Comparison of ENCODE assay signal across 8 cellular contexts in genomic region chr9:35882265-35882848, GRCh38. TPM values are rescaled to one million over a fixed set of nuclear protein-coding genes. Genes with fewer than 3 reads are reported as not detected.
DNase-seq lines count a peak whose midpoint lies in the region; ATAC-seq and TF ChIP-seq lines count a peak whose summit lies in the region.

No MANE protein-coding gene starts in this region.

- DNase-seq in GM13976 (ENCODE audit: low spot score) (peak; percentile 76), NCI-H2107 (lab: John Stamatoyannopoulos, UW) (peak; percentile 59), UCSD-AML1 (lab: John Stamatoyannopoulos, UW; ENCODE audit: unreplicated experiment) (peak; percentile 60), MCF 10A (ENCODE audit: unreplicated experiment) (peak; percentile 80), immature natural killer cell (peak; percentile 67 to 73 (median 68))
- peak; percentile 55 to 78 (median 75) for DNase-seq in stimulated activated CD4-positive, alpha-beta T cell treated with anti-CD3 and anti-CD28 coated beads, Interleukin-12 subunit alpha, Interleukin-12 subunit beta, amount 100 ng/mL, for 48 hours (ENCODE audit: low read depth in 2 of 3, low spot score in 1 of 3)

- ATAC-seq in HG03442 (IDR thresholded peaks at IDR 0.05; ENCODE audit: unreplicated experiment): no peak
- no peak for ATAC-seq in GM19023 (IDR thresholded peaks at IDR 0.05; ENCODE audit: unreplicated experiment)

- H3K27ac Mint-ChIP-seq in MCF 10A (ENCODE audit: low read depth, unreplicated experiment): no peak overlapping the region
- no peak overlapping the region for H3K27ac Mint-ChIP-seq in immature natural killer cell

- in situ Hi-C loops in GM13976 (cut with MboI; ENCODE audit: low sequenced_read_pairs, unreplicated experiment): loop anchor here (10.0 kb wide), 1 partner anchor 58 kb away; the partner anchor contains the start of genes FAM221B and TMEM8B

- POLR2A ChIA-PET in MCF 10A (lab: Yijun Ruan, JAX): interaction anchor here (0.7 to 1.4 kb wide), 10 partner anchors 23 to 186 kb away, joined by 3 to 7 read pairs (median 5); partner anchors contain the start of genes FAM221B, GBA2, HINT2 and HRCT1

- H3K9me3 Mint-ChIP-seq in MCF 10A (ENCODE audit: unreplicated experiment): peaks cover 3% of the 10 kb centered on the region
- H3K9me3 Mint-ChIP-seq in immature natural killer cell: peaks cover 0 to 6% (median 5%) of the 10 kb centered on the region in 6 donors

- CTCF ChIA-PET in MCF 10A (lab: Yijun Ruan, JAX): interaction anchor here (0.5 to 1.7 kb wide), 49 partner anchors 8 to 1406 kb away, joined by 3 to 63 read pairs (median 4); partner anchors contain the start of genes HINT2 and NPR2

- H3K36me3 Mint-ChIP-seq in MCF 10A (ENCODE audit: insufficient read depth, unreplicated experiment) (no peaks in the 10 kb centered on the region), immature natural killer cell (peaks cover 0 to 4% (median 0%) of the 10 kb centered on the region in 3 donors)

- peak; percentile 89 for TF ChIP-seq CTCF in GM13976 (IDR thresholded peaks at IDR 0.05; ENCODE audit: borderline replicate concordance, control extremely low read depth, extremely low read depth, insufficient read depth, missing control alignments)
- peak; percentile 95 for TF ChIP-seq CTCF in MCF 10A (IDR thresholded peaks at IDR 0.05; ENCODE audit: unreplicated experiment)

- H3K4me1 Mint-ChIP-seq in MCF 10A (ENCODE audit: insufficient read depth, unreplicated experiment) (peaks cover 6% of the 10 kb centered on the region), immature natural killer cell (no peaks in the 10 kb centered on the region)

- H3K27me3 Mint-ChIP-seq in MCF 10A (ENCODE audit: insufficient read depth, unreplicated experiment) (peaks cover 16% of the 10 kb centered on the region), immature natural killer cell (ENCODE audit: low read depth in 3 of 3) (peaks cover 6 to 9% (median 8%) of the 10 kb centered on the region in 3 donors)

- H3K4me3 Mint-ChIP-seq in MCF 10A (ENCODE audit: unreplicated experiment) (no peak overlapping the region), immature natural killer cell (no peak overlapping the region)

- intact Hi-C loops in MCF 10A (cut with micrococcal nuclease): loop anchor here (1.0 to 2.0 kb wide), 5 partner anchors 34 to 146 kb away; partner anchors contain the start of gene HINT2

- BruUV-seq in MCF 10A (replicated peaks; lab: Mats Ljungman, UMichigan): no TSS peak

RNA-seq across cellular contexts. Expression of gene OR13J1, which starts 12.2 kb away (rescaled TPM):
- total RNA-seq in MCF 10A (2022): not detected in 2 replicates
- not detected for polyA plus RNA-seq in immature natural killer cell

RNA-seq across cellular contexts. Expression of gene HRCT1, which starts 23.6 kb away (rescaled TPM):
- total RNA-seq in MCF 10A (2022): 4.4 and 6.0 TPM in 2 replicates
- polyA plus RNA-seq in immature natural killer cell: not detected

RNA-seq across cellular contexts. Expression of gene SPAAR, which starts 26.9 kb away (rescaled TPM):
- total RNA-seq in MCF 10A (2022): 0.27 and 0.72 TPM in 2 replicates
- not detected for polyA plus RNA-seq in immature natural killer cell

RNA-seq across cellular contexts. Expression of gene TMEM8B, which starts 53.3 kb away (rescaled TPM):
- 4.6 and 7.0 TPM in 2 replicates for total RNA-seq in MCF 10A (2022)
- polyA plus RNA-seq in immature natural killer cell: 1 to 10 TPM; 1.1 to 2.1 (median 1.6) TPM

RNA-seq across cellular contexts. Expression of gene FAM221B, which starts 53.8 kb away (rescaled TPM):
- total RNA-seq in MCF 10A (2022): not detected in 2 replicates
- not detected for polyA plus RNA-seq in immature natural killer cell
